In genomic region chr3:184816654-184817053, GRCh38 we compare ENCODE assay signal across 17 cellular contexts.
"Had no signal": no experiment of that assay in that cellular context is flagged by ENCODE, and none has a peak within 500 bp of the region (broad histone marks: within the 10 kb centered on the region; RNA-seq: fewer than 3 reads in every experiment).

No MANE protein-coding gene starts in this region.

- H3K4me1 ChIP-seq: colonic mucosa had no signal

- H3K4me3 ChIP-seq: cardiac muscle cell, colonic mucosa, upper lobe of right lung had no signal

- H3K27me3 Mint-ChIP-seq: activated CD4-positive, alpha-beta memory T cell treated with anti-CD3 and anti-CD28 coated beads for 36 hours; progenitor cell of endocrine pancreas had no signal

- H3K27ac Mint-ChIP-seq: activated CD4-positive, alpha-beta memory T cell treated with anti-CD3 and anti-CD28 coated beads for 36 hours; natural killer cell; progenitor cell of endocrine pancreas; T-helper 2 cell treated with Interferon-gamma antibody and Interleukin-4, amounts not matched to agents 5 μg/mL and 100 μg/mL, for 36 hours had no signal

- H3K4me3 Mint-ChIP-seq: activated CD4-positive, alpha-beta memory T cell treated with anti-CD3 and anti-CD28 coated beads for 36 hours; activated naive CD8-positive, alpha-beta T cell treated with anti-CD3 and anti-CD28 coated beads for 36 hours; activated T-cell treated with anti-CD3 and anti-CD28 coated beads, Interleukin-2, amount 50 U/mL, for 4 hours; natural killer cell; T-helper 2 cell treated with Interferon-gamma antibody and Interleukin-4, amounts not matched to agents 5 μg/mL and 100 μg/mL, for 36 hours had no signal

- H3K9me3 Mint-ChIP-seq: activated CD4-positive, alpha-beta memory T cell treated with anti-CD3 and anti-CD28 coated beads for 36 hours; activated T-cell treated with anti-CD3 and anti-CD28 coated beads, Interleukin-2, amount 50 U/mL, for 4 hours; natural killer cell; T-helper 2 cell treated with Interferon-gamma antibody and Interleukin-4, amounts not matched to agents 5 μg/mL and 100 μg/mL, for 36 hours had no signal

- DNase-seq: activated CD4-positive, alpha-beta memory T cell treated with anti-CD3 and anti-CD28 coated beads for 36 hours; activated CD4-positive, alpha-beta T cell treated with anti-CD3 and anti-CD28 coated beads for 1 hour; activated effector memory CD4-positive, alpha-beta T cell treated with anti-CD3 and anti-CD28 coated beads, Interleukin-2, amount 50 U/mL, for 16 hours; activated naive CD8-positive, alpha-beta T cell treated with anti-CD3 and anti-CD28 coated beads for 36 hours; activated T-cell treated with anti-CD3 and anti-CD28 coated beads, Interleukin-2, amount 50 U/mL, for 4 hours; colonic mucosa; effector CD4-positive, alpha-beta T cell; natural killer cell; occipital lobe; stimulated activated CD4-positive, alpha-beta T cell treated with anti-CD3 and anti-CD28 coated beads, Interleukin-2, amount 100 ng/mL, for 48 hours; stimulated activated naive CD8-positive, alpha-beta T cell treated with anti-CD3 and anti-CD28 coated beads, Interleukin-15, Interleukin-2, amounts not matched to agents 100 U/mL and 50 U/mL, for 24 hours; upper lobe of right lung had no signal

- H3K36me3 Mint-ChIP-seq: natural killer cell had no signal

- H3K36me3 ChIP-seq: cardiac muscle cell, colonic mucosa, upper lobe of right lung had no signal

- H3K27me3 ChIP-seq: cardiac muscle cell, colonic mucosa, upper lobe of right lung had no signal

- H3K27ac ChIP-seq: cardiac muscle cell, colonic mucosa, epithelial cell of prostate, upper lobe of right lung had no signal

- ATAC-seq: activated T-cell treated with anti-CD3 and anti-CD28 coated beads, Interleukin-2, amount 50 U/mL, for 4 hours; natural killer cell; sciatic nerve; stimulated activated naive CD8-positive, alpha-beta T cell treated with anti-CD3 and anti-CD28 coated beads, Interleukin-15, Interleukin-2, amounts not matched to agents 100 U/mL and 50 U/mL, for 24 hours; upper lobe of right lung had no signal

- H3K9me3 ChIP-seq: colonic mucosa, upper lobe of right lung had no signal
